ENCODE assay signal across 9 cellular contexts in genomic region chr4:186037182-186037581, GRCh38. TPM values are rescaled to one million over a fixed set of nuclear protein-coding genes. Genes with fewer than 3 reads are reported as not detected.
"Had no signal": no experiment of that assay in that cellular context is flagged by ENCODE, and none has a peak within 500 bp of the region (broad histone marks: within the 10 kb centered on the region; RNA-seq: fewer than 3 reads in every experiment).

No MANE protein-coding gene starts in this region.

- DNase-seq: GM23248, GOT3, H9, HCEC 1CT, HFFc6, KBM-7 had no signal

- H3K27ac ChIP-seq: GM23248 had no signal

- FAIRE-seq: H54, HTR-8/SVneo had no signal

- H3K4me3 ChIP-seq: GM23248 had no signal

- H2AFZ ChIP-seq: GM23248 had no signal

- H3K9ac ChIP-seq: GM23248 had no signal

RNA-seq across cellular contexts. Expression of gene TLR3, which starts 31.8 kb away (rescaled TPM):
- polyA plus RNA-seq: IgD-negative memory B cell had no signal
